ENCODE assay signal across 13 cellular contexts in genomic region chr4:39037491-39037825, GRCh38. TPM values are rescaled to one million over a fixed set of nuclear protein-coding genes. Genes with fewer than 3 reads are reported as not detected.
DNase-seq lines count a peak whose midpoint lies in the region; ATAC-seq and TF ChIP-seq lines count a peak whose summit lies in the region.
"Had no signal": no experiment of that assay in that cellular context is flagged by ENCODE, and none has a peak within 500 bp of the region (broad histone marks: within the 10 kb centered on the region; RNA-seq: fewer than 3 reads in every experiment).

No MANE protein-coding gene starts in this region.

- H3K4me3 ChIP-seq in Karpas-422 (ENCODE audit: low read length) (no peak overlapping the region), mesenchymal stem cell (ENCODE audit: insufficient read depth in 1 of 2, low read depth in 1 of 2, low read length in 2 of 2) (no peak overlapping the region), lower leg skin (ENCODE audit: low read depth, poor library complexity, severe bottlenecking) (no peak overlapping the region)

- H3K27me3 Mint-ChIP-seq in MCF 10A (ENCODE audit: insufficient read depth, unreplicated experiment) = no peaks in the 10 kb centered on the region
- H3K27me3 Mint-ChIP-seq: stimulated activated naive CD8-positive, alpha-beta T cell treated with anti-CD3 and anti-CD28 coated beads, Interleukin-15, Interleukin-2, amounts not matched to agents 100 ng/mL and 50 ng/mL, for 24 hours had no signal

- POLR2A ChIA-PET in MCF 10A (lab: Yijun Ruan, JAX) = interaction anchor here (0.7 to 2.0 kb wide), 6 partner anchors 9 to 148 kb away, joined by 3 to 22 read pairs (median 4); no protein-coding TSS in a partner anchor

- H3K27ac ChIP-seq in Karpas-422 (ENCODE audit: low read length) = peak overlapping the region; percentile 98
- peak overlapping the region; percentile 90 for H3K27ac ChIP-seq in mesenchymal stem cell (ENCODE audit: low read length, poor library complexity, severe bottlenecking)
- H3K27ac ChIP-seq: HL-60 had no signal

- H3K79me2 ChIP-seq in Karpas-422 (ENCODE audit: low read length) = no peaks in the 10 kb centered on the region

- no peak for ATAC-seq in activated naive CD4-positive, alpha-beta T cell treated with anti-CD3 and anti-CD28 coated beads, Interleukin-2, amount 50 U/mL, for 72 hours
- ATAC-seq: activated T-cell treated with anti-CD3 and anti-CD28 coated beads, Interleukin-2, amount 50 U/mL, for 72 hours; left ventricle myocardium superior had no signal

- H2AK5ac ChIP-seq in mesenchymal stem cell (ENCODE audit: low read length, severe bottlenecking) = no peak overlapping the region

- no peaks in the 10 kb centered on the region for H4K20me1 ChIP-seq in Karpas-422 (ENCODE audit: insufficient read depth, low read depth, low read length)

- H3K4me2 ChIP-seq in Karpas-422 (ENCODE audit: low read depth, low read length, poor library complexity, severe bottlenecking) (peak overlapping the region; percentile 51), mesenchymal stem cell (ENCODE audit: low read length, poor library complexity, severe bottlenecking) (peak overlapping the region; percentile 37)

- no peak overlapping the region for H2BK5ac ChIP-seq in mesenchymal stem cell (ENCODE audit: low read depth, low read length, poor library complexity, severe bottlenecking)

- no peaks in the 10 kb centered on the region for H3K9me2 ChIP-seq in Karpas-422 (replicated peaks; ENCODE audit: insufficient read depth, low read length)

- H2AFZ ChIP-seq in Karpas-422 (ENCODE audit: low read length) = peak overlapping the region; percentile 22
- H2AFZ ChIP-seq in mesenchymal stem cell (ENCODE audit: low read depth, low read length) = no peak overlapping the region

- peak overlapping the region; percentile 73 to 78 for H3K4ac ChIP-seq in mesenchymal stem cell (ENCODE audit: low read depth in 1 of 2, low read length in 2 of 2)

- peak overlapping the region; percentile 64 to 93 for H3K18ac ChIP-seq in mesenchymal stem cell (ENCODE audit: low read depth in 1 of 2, low read length in 2 of 2)

- intact Hi-C loops in MCF 10A (cut with micrococcal nuclease) (no loop called here), lower leg skin (cut with DNase I; ENCODE audit: low total_unique reads) (no loop called here)

- H3K14ac ChIP-seq in mesenchymal stem cell (ENCODE audit: low read length in 2 of 2) = peak overlapping the region in 1 of 2 experiments; percentile 77

- H3K4me3 Mint-ChIP-seq in MCF 10A (ENCODE audit: unreplicated experiment) = no peak overlapping the region
- H3K4me3 Mint-ChIP-seq: activated T-cell treated with anti-CD3 and anti-CD28 coated beads, Interleukin-2, amount 50 U/mL, for 72 hours; CD14-positive monocyte; stimulated activated naive CD8-positive, alpha-beta T cell treated with anti-CD3 and anti-CD28 coated beads, Interleukin-15, Interleukin-2, amounts not matched to agents 100 ng/mL and 50 ng/mL, for 24 hours had no signal

- no TSS peak for BruUV-seq in MCF 10A (replicated peaks; lab: Mats Ljungman, UMichigan)

- H3K79me1 ChIP-seq in mesenchymal stem cell (replicated peaks; ENCODE audit: low read length, poor library complexity, severe bottlenecking) = peaks cover 1% of the 10 kb centered on the region

- H2BK12ac ChIP-seq in mesenchymal stem cell (ENCODE audit: low read length in 2 of 2) = peak overlapping the region; percentile 94 to 96

- no peaks in the 10 kb centered on the region for H3K36me3 Mint-ChIP-seq in MCF 10A (ENCODE audit: insufficient read depth, unreplicated experiment)
- no peaks in the 10 kb centered on the region for H3K36me3 Mint-ChIP-seq in activated naive CD4-positive, alpha-beta T cell treated with anti-CD3 and anti-CD28 coated beads, Interleukin-2, amount 50 U/mL, for 72 hours
- H3K36me3 Mint-ChIP-seq: CD14-positive monocyte had no signal

- H3K9ac ChIP-seq in Karpas-422 (ENCODE audit: low read length) (peak overlapping the region; percentile 16), mesenchymal stem cell (ENCODE audit: low read length) (no peak overlapping the region)

- H3K27me3 ChIP-seq in Karpas-422 (ENCODE audit: low read length) (no peaks in the 10 kb centered on the region), mesenchymal stem cell (ENCODE audit: control insufficient read depth in 1 of 2, insufficient read depth in 1 of 2, low read length in 2 of 2) (no peaks in the 10 kb centered on the region)

- H3K36me3 ChIP-seq in Karpas-422 (ENCODE audit: insufficient read depth, low read length) (no peaks in the 10 kb centered on the region), mesenchymal stem cell (ENCODE audit: control insufficient read depth in 1 of 2, insufficient read depth in 2 of 2, low read depth in 1 of 2, low read length in 2 of 2) (no peaks in the 10 kb centered on the region)

- no peak for TF ChIP-seq POLR2A in lower leg skin (IDR thresholded peaks at IDR 0.05)

- 15% methylated on average over 3 of the region's 4 CpGs for WGBS in mesenchymal stem cell
- WGBS in lower leg skin, 2 donors = 51 to 64% methylated on average over 4 of the region's 4 CpGs

- H3K9me3 ChIP-seq in Karpas-422 (ENCODE audit: low read length) (no peaks in the 10 kb centered on the region), mesenchymal stem cell (ENCODE audit: control insufficient read depth, low read length) (no peaks in the 10 kb centered on the region)

- H3K4me1 ChIP-seq in Karpas-422 (ENCODE audit: low read length) (peaks cover 78% of the 10 kb centered on the region), mesenchymal stem cell (ENCODE audit: control insufficient read depth, insufficient read depth, low read depth, low read length) (peaks cover 9% of the 10 kb centered on the region)

- no peak overlapping the region for H2BK120ac ChIP-seq in mesenchymal stem cell (ENCODE audit: low read depth, low read length)

- TF ChIP-seq CTCF in MCF 10A (IDR thresholded peaks at IDR 0.05; ENCODE audit: unreplicated experiment) (no peak), lower leg skin (IDR thresholded peaks at IDR 0.05) (no peak)

- no peak overlapping the region for H2BK15ac ChIP-seq in mesenchymal stem cell (ENCODE audit: low read depth, poor library complexity, severe bottlenecking)

- DNase-seq in AG08396 (ENCODE audit: low spot score) = peak; percentile 17
- no peak for DNase-seq in Karpas-422
- DNase-seq in MCF 10A (ENCODE audit: unreplicated experiment) = peak; percentile 77
- DNase-seq in mesenchymal stem cell = peak; percentile 84
- no peak for DNase-seq in AML-193 (lab: John Stamatoyannopoulos, UW)
- no peak for DNase-seq in NCI-H1694 (lab: John Stamatoyannopoulos, UW)
- DNase-seq in lower leg skin (ENCODE audit: low spot score in 2 of 2) = no peak
- DNase-seq in activated naive CD4-positive, alpha-beta T cell treated with anti-CD3 and anti-CD28 coated beads, Interleukin-2, amount 50 U/mL, for 72 hours (ENCODE audit: low spot score in 2 of 2) = no peak
- DNase-seq: activated T-cell treated with anti-CD3 and anti-CD28 coated beads, Interleukin-2, amount 50 U/mL, for 72 hours; left ventricle myocardium superior had no signal

- H3K27ac Mint-ChIP-seq in MCF 10A (ENCODE audit: low read depth, unreplicated experiment) = peak overlapping the region; percentile 78
- H3K27ac Mint-ChIP-seq in activated naive CD4-positive, alpha-beta T cell treated with anti-CD3 and anti-CD28 coated beads, Interleukin-2, amount 50 U/mL, for 72 hours = no peak overlapping the region
- H3K27ac Mint-ChIP-seq: activated T-cell treated with anti-CD3 and anti-CD28 coated beads, Interleukin-2, amount 50 U/mL, for 72 hours; stimulated activated naive CD8-positive, alpha-beta T cell treated with anti-CD3 and anti-CD28 coated beads, Interleukin-15, Interleukin-2, amounts not matched to agents 100 ng/mL and 50 ng/mL, for 24 hours had no signal

- peak overlapping the region; percentile 89 for H4K91ac ChIP-seq in mesenchymal stem cell (ENCODE audit: low read length)

- H3K4me1 Mint-ChIP-seq in MCF 10A (ENCODE audit: insufficient read depth, unreplicated experiment) = peaks cover 26% of the 10 kb centered on the region

- H3K23ac ChIP-seq in mesenchymal stem cell (ENCODE audit: low read length in 2 of 2) = no peak overlapping the region

- no peaks in the 10 kb centered on the region for H3K9me3 Mint-ChIP-seq in MCF 10A (ENCODE audit: unreplicated experiment)
- H3K9me3 Mint-ChIP-seq in activated naive CD4-positive, alpha-beta T cell treated with anti-CD3 and anti-CD28 coated beads, Interleukin-2, amount 50 U/mL, for 72 hours = no peaks in the 10 kb centered on the region
- H3K9me3 Mint-ChIP-seq: activated T-cell treated with anti-CD3 and anti-CD28 coated beads, Interleukin-2, amount 50 U/mL, for 72 hours; CD14-positive monocyte; stimulated activated naive CD8-positive, alpha-beta T cell treated with anti-CD3 and anti-CD28 coated beads, Interleukin-15, Interleukin-2, amounts not matched to agents 100 ng/mL and 50 ng/mL, for 24 hours had no signal

- H4K8ac ChIP-seq in mesenchymal stem cell (ENCODE audit: low read length) = peak overlapping the region; percentile 91

- CTCF ChIA-PET in MCF 10A (lab: Yijun Ruan, JAX) = interaction anchor here (0.5 kb wide), 1 partner anchor 278 kb away, joined by 6 read pairs; no protein-coding TSS in a partner anchor

RNA-seq across cellular contexts. Expression of gene TMEM156, which starts 5.2 kb away (rescaled TPM):
- total RNA-seq in Karpas-422 (2014; rRNA removed; shearing (Covaris generic); ENCODE audit: low replicate concordance) = 152 and 240 TPM in 2 replicates
- total RNA-seq in MCF 10A (2022) = 5.3 and 7.0 TPM in 2 replicates
- 7.1 TPM for polyA plus RNA-seq in mesenchymal stem cell (2013, experiment 1 of 2)
- 7.5 TPM for polyA plus RNA-seq in mesenchymal stem cell (2013, experiment 2 of 2)
- under 1 TPM in 3 of 4 donors, not detected in 1; 0.12 to 0.52 (median 0.23) TPM for total RNA-seq in lower leg skin
- 10 to 100 TPM; 13.8 to 24.0 TPM for total RNA-seq in activated naive CD4-positive, alpha-beta T cell treated with anti-CD3 and anti-CD28 coated beads, Interleukin-2, amount 50 U/mL, for 72 hours
- total RNA-seq: left ventricle myocardium superior had no signal

RNA-seq across cellular contexts. Expression of gene KLHL5, which starts 24.6 kb away (rescaled TPM):
- 142 and 147 TPM in 2 replicates for total RNA-seq in Karpas-422 (2014; rRNA removed; shearing (Covaris generic); ENCODE audit: low replicate concordance)
- 59.2 and 67.7 TPM in 2 replicates for total RNA-seq in MCF 10A (2022)
- 74.2 TPM for polyA plus RNA-seq in mesenchymal stem cell (2013, experiment 1 of 2)
- polyA plus RNA-seq in mesenchymal stem cell (2013, experiment 2 of 2) = 75.9 TPM
- total RNA-seq in lower leg skin = 10 to 100 TPM in 2 of 4 donors, 1 to 10 TPM in 2; 4.8 to 14.5 (median 11.2) TPM
- total RNA-seq in activated naive CD4-positive, alpha-beta T cell treated with anti-CD3 and anti-CD28 coated beads, Interleukin-2, amount 50 U/mL, for 72 hours = 10 to 100 TPM in 1 of 2 donors, 1 to 10 TPM in 1; 5.0 to 29.4 TPM

Comparison
In these comparisons a context has a peak if more than half of its experiments do, and no peak if none do; other contexts are left out.
1. DNase-seq: peak in AG08396 (single experiment), MCF 10A (single experiment) and mesenchymal stem cell (single experiment); none in Karpas-422 (single experiment), AML-193 (0 of 2), NCI-H1694 (single experiment), lower leg skin (0 of 2) and activated naive CD4-positive, alpha-beta T cell treated with anti-CD3 and anti-CD28 coated beads, Interleukin-2, amount 50 U/mL, for 72 hours (0 of 2).